18 cellular contexts compared by ENCODE assay signal in the genomic region with DNA sequence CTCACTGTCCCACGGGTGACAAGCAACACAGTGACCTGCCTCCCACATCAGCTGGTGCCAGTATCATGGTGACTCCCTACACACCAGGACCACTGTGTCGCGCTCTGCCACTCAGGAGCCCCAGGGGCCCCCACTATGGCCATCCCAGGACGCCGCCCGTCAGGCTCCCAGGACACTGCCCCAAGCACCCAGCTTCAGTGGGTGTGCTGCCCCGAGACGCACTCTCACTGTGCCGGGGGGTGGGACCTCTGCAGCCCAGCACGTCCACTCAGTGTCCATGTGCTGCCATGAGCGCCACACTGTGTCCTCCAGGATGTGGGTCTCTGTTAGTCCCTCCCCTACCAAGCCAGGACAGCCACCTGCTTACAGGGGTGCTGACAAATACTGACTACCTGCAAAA.
"Had no signal": no experiment of that assay in that cellular context is flagged by ENCODE, and none has a peak within 500 bp of the region (broad histone marks: within the 10 kb centered on the region; RNA-seq: fewer than 3 reads in every experiment).

No MANE protein-coding gene starts in this region.

- ATAC-seq: activated CD8-positive, alpha-beta T cell treated with anti-CD3 and anti-CD28 coated beads for 36 hours; left lung; stimulated activated naive CD8-positive, alpha-beta T cell treated with anti-CD3 and anti-CD28 coated beads, Interleukin-15, amount 100 ng/mL, for 72 hours had no signal

- H3K4me3 Mint-ChIP-seq: activated CD8-positive, alpha-beta T cell treated with anti-CD3 and anti-CD28 coated beads for 36 hours; activated naive CD4-positive, alpha-beta T cell treated with anti-CD3 and anti-CD28 coated beads for 36 hours; activated T-helper 1 cell treated with anti-CD3 and anti-CD28 coated beads, Interleukin-12 subunit alpha, Interleukin-12 subunit beta, Interleukin-2, Interleukin-4 antibody, amounts not matched to agents 30 ng/mL and 10 ng/mL and 1 ng/mL, durations not matched to agents 14 hours and 24 hours and 36 hours; endodermal cell; neural crest cell; stimulated activated naive CD8-positive, alpha-beta T cell treated with anti-CD3 and anti-CD28 coated beads, Interleukin-15, amount 100 ng/mL, for 72 hours had no signal

- H3K9me3 Mint-ChIP-seq: activated CD8-positive, alpha-beta T cell treated with anti-CD3 and anti-CD28 coated beads for 36 hours; activated naive CD4-positive, alpha-beta T cell treated with anti-CD3 and anti-CD28 coated beads for 36 hours; activated T-helper 1 cell treated with anti-CD3 and anti-CD28 coated beads, Interleukin-12 subunit alpha, Interleukin-12 subunit beta, Interleukin-2, Interleukin-4 antibody, amounts not matched to agents 30 ng/mL and 10 ng/mL and 1 ng/mL, durations not matched to agents 14 hours and 24 hours and 36 hours; endodermal cell; neural crest cell; stimulated activated naive CD8-positive, alpha-beta T cell treated with anti-CD3 and anti-CD28 coated beads, Interleukin-15, amount 100 ng/mL, for 72 hours had no signal

- H3K36me3 ChIP-seq: adrenal gland, thoracic aorta, vagina had no signal

- H3K27me3 Mint-ChIP-seq: activated CD8-positive, alpha-beta T cell treated with anti-CD3 and anti-CD28 coated beads for 36 hours; stimulated activated naive CD8-positive, alpha-beta T cell treated with anti-CD3 and anti-CD28 coated beads, Interleukin-15, amount 100 ng/mL, for 72 hours had no signal

- H3K4me3 ChIP-seq: adrenal gland, left lung, thoracic aorta, vagina had no signal

- DNase-seq: activated CD8-positive, alpha-beta memory T cell treated with anti-CD3 and anti-CD28 coated beads, Interleukin-2, amount 50 U/mL, for 4 hours; activated CD8-positive, alpha-beta T cell treated with anti-CD3 and anti-CD28 coated beads for 36 hours; activated naive CD4-positive, alpha-beta T cell treated with anti-CD3 and anti-CD28 coated beads for 36 hours; central memory CD4-positive, alpha-beta T cell; dermis blood vessel endothelial cell; endodermal cell; erythroblast; retina; stimulated activated CD4-positive, alpha-beta T cell treated with anti-CD3 and anti-CD28 coated beads, Interleukin-4, amount 100 ng/mL, for 1 hour; stimulated activated CD8-positive, alpha-beta memory T cell treated with anti-CD3 and anti-CD28 coated beads, Interleukin-4, amount 100 ng/mL, for 48 hours; stimulated activated naive CD8-positive, alpha-beta T cell treated with anti-CD3 and anti-CD28 coated beads, Interleukin-15, amount 100 ng/mL, for 72 hours had no signal

- H3K27ac ChIP-seq: adrenal gland, left lung, parathyroid adenoma, thoracic aorta, vagina had no signal

- H2AFZ ChIP-seq: parathyroid adenoma had no signal

- H3K9me3 ChIP-seq: adrenal gland, left lung, thoracic aorta, vagina had no signal

- H3K9ac ChIP-seq: parathyroid adenoma had no signal

- H3K27me3 ChIP-seq: adrenal gland, left lung, vagina had no signal

- H3K27ac Mint-ChIP-seq: activated CD8-positive, alpha-beta T cell treated with anti-CD3 and anti-CD28 coated beads for 36 hours; activated naive CD4-positive, alpha-beta T cell treated with anti-CD3 and anti-CD28 coated beads for 36 hours; activated T-helper 1 cell treated with anti-CD3 and anti-CD28 coated beads, Interleukin-12 subunit alpha, Interleukin-12 subunit beta, Interleukin-2, Interleukin-4 antibody, amounts not matched to agents 30 ng/mL and 10 ng/mL and 1 ng/mL, durations not matched to agents 14 hours and 24 hours and 36 hours had no signal
